Comparison of ENCODE assay signal across 21 cellular contexts in genomic region chr1:77565321-77565720, GRCh38.
A peak's percentile ranks its signal among the peaks of the same experiment; 100 is the strongest.
DNase-seq lines count a peak whose midpoint lies in the region; ATAC-seq and TF ChIP-seq lines count a peak whose summit lies in the region.
"Had no signal": no experiment of that assay in that cellular context is flagged by ENCODE, and none has a peak within 500 bp of the region (broad histone marks: within the 10 kb centered on the region; RNA-seq: fewer than 3 reads in every experiment).

No MANE protein-coding gene starts in this region.

- peaks cover 19% of the 10 kb centered on the region for H3K36me3 Mint-ChIP-seq in activated naive CD8-positive, alpha-beta T cell
- H3K36me3 Mint-ChIP-seq in activated naive CD8-positive, alpha-beta T cell treated with anti-CD3 and anti-CD28 coated beads, Interleukin-2, amount 50 U/mL, for 24 hours (ENCODE audit: low read depth), result peaks cover 42% of the 10 kb centered on the region

- H3F3A ChIP-seq in PC-3 (ENCODE audit: low read length, unreplicated experiment), result no peaks in the 10 kb centered on the region

- peak overlapping the region; percentile 36 for H3K27ac Mint-ChIP-seq in activated naive CD8-positive, alpha-beta T cell
- no peak overlapping the region for H3K27ac Mint-ChIP-seq in activated naive CD8-positive, alpha-beta T cell treated with anti-CD3 and anti-CD28 coated beads, Interleukin-2, amount 50 U/mL, for 24 hours
- H3K27ac Mint-ChIP-seq: CD14-positive monocyte, HFFc6 had no signal

- no peaks in the 10 kb centered on the region for H3K27me3 Mint-ChIP-seq in activated naive CD8-positive, alpha-beta T cell
- H3K27me3 Mint-ChIP-seq in activated naive CD8-positive, alpha-beta T cell treated with anti-CD3 and anti-CD28 coated beads, Interleukin-2, amount 50 U/mL, for 24 hours, result no peaks in the 10 kb centered on the region

- ATAC-seq in activated naive CD8-positive, alpha-beta T cell treated with anti-CD3 and anti-CD28 coated beads, Interleukin-2, amount 50 U/mL, for 24 hours, result no peak
- no peak for ATAC-seq in PC-3
- no peak for ATAC-seq in GM19463 (IDR thresholded peaks at IDR 0.05; ENCODE audit: unreplicated experiment)
- ATAC-seq: K562 had no signal

- intact Hi-C loops in PC-3 (cut with micrococcal nuclease), result no loop called here

- no peaks in the 10 kb centered on the region for H3K27me3 ChIP-seq in PC-3 (ENCODE audit: low read length)

- H3K79me2 ChIP-seq in PC-3 (ENCODE audit: low read length), result no peaks in the 10 kb centered on the region

- no peak overlapping the region for H3K27ac ChIP-seq in PC-3 (ENCODE audit: low read length)

- no peak overlapping the region for H3K4me3 Mint-ChIP-seq in activated naive CD8-positive, alpha-beta T cell
- no peak overlapping the region for H3K4me3 Mint-ChIP-seq in activated naive CD8-positive, alpha-beta T cell treated with anti-CD3 and anti-CD28 coated beads, Interleukin-2, amount 50 U/mL, for 24 hours
- H3K4me3 Mint-ChIP-seq: CD14-positive monocyte, HFFc6 had no signal

- no peak overlapping the region for H2AFZ ChIP-seq in PC-3 (ENCODE audit: low read length)

- H3K4me1 ChIP-seq in PC-3 (ENCODE audit: insufficient read depth, low read length), result no peaks in the 10 kb centered on the region

- no peaks in the 10 kb centered on the region for H3K9me2 ChIP-seq in PC-3 (replicated peaks; ENCODE audit: low read length)

- H3K4me2 ChIP-seq in PC-3 (ENCODE audit: low read length), result no peak overlapping the region

- H3K4me3 ChIP-seq in PC-3 (ENCODE audit: low read length), result no peak overlapping the region
- H3K4me3 ChIP-seq in choroid plexus epithelial cell (ENCODE audit: low read depth, low read length), result no peak overlapping the region
- H3K4me3 ChIP-seq: K562 had no signal

- BruUV-seq in PC-3 (replicated peaks; lab: Mats Ljungman, UMichigan), result TSS peak; percentile 12

- H3K4me1 Mint-ChIP-seq in activated naive CD8-positive, alpha-beta T cell (ENCODE audit: low read depth), result no peaks in the 10 kb centered on the region
- H3K4me1 Mint-ChIP-seq in activated naive CD8-positive, alpha-beta T cell treated with anti-CD3 and anti-CD28 coated beads, Interleukin-2, amount 50 U/mL, for 24 hours, result peaks cover 2% of the 10 kb centered on the region
- H3K4me1 Mint-ChIP-seq: CD14-positive monocyte had no signal

- DNase-seq in activated naive CD8-positive, alpha-beta T cell treated with anti-CD3 and anti-CD28 coated beads, Interleukin-2, amount 50 U/mL, for 24 hours, result no peak
- DNase-seq in PC-3 (no peak), choroid plexus epithelial cell (ENCODE audit: low read depth) (peak; percentile 78), renal cortical epithelial cell (ENCODE audit: low read depth) (peak; percentile 33), foreskin melanocyte (no peak)
- DNase-seq: AML-193; COR-L47; DMS 273 treated with DMSO at 0.1 percent for 48 hours; DND-41; H7; HFFc6; NCI-H1105; NCI-H2081; NCI-H510A; NCI-H748 treated with DMSO at 0.1 percent for 48 hours; NK-92 treated with Interleukin-12 subunit alpha and Interleukin-12 subunit beta, amount 100 ng/mL, for 24 hours; SHP77 had no signal

- CTCF ChIA-PET in PC-3 (lab: Charles Lee), result no interaction called here

- no peaks in the 10 kb centered on the region for H3K9me3 ChIP-seq in PC-3 (ENCODE audit: low read length)

- POLR2A ChIA-PET in PC-3 (lab: Charles Lee; ENCODE audit: unreplicated experiment), result no interaction called here

- TF ChIP-seq CTCF in PC-3 (conservative IDR thresholded peaks at IDR 0.05; ENCODE audit: low read depth, low read length) (no peak), choroid plexus epithelial cell (conservative IDR thresholded peaks at IDR 0.05; ENCODE audit: low read depth, low read length) (no peak)

- peaks cover 41% of the 10 kb centered on the region for H3K36me3 ChIP-seq in PC-3 (ENCODE audit: low read depth, low read length)

- no peaks in the 10 kb centered on the region for H3K9me3 Mint-ChIP-seq in activated naive CD8-positive, alpha-beta T cell (ENCODE audit: low read depth)
- H3K9me3 Mint-ChIP-seq in activated naive CD8-positive, alpha-beta T cell treated with anti-CD3 and anti-CD28 coated beads, Interleukin-2, amount 50 U/mL, for 24 hours, result no peaks in the 10 kb centered on the region
- H3K9me3 Mint-ChIP-seq: CD14-positive monocyte, HFFc6 had no signal

- H4K20me1 ChIP-seq in PC-3 (ENCODE audit: low read length), result no peaks in the 10 kb centered on the region

- H3K9ac ChIP-seq in PC-3 (ENCODE audit: low read length), result no peak overlapping the region

Comparison
In these comparisons a context has a peak if more than half of its experiments do, and no peak if none do; other contexts are left out.
1. DNase-seq: peak in choroid plexus epithelial cell (single experiment) and renal cortical epithelial cell (single experiment); none in activated naive CD8-positive, alpha-beta T cell treated with anti-CD3 and anti-CD28 coated beads, Interleukin-2, amount 50 U/mL, for 24 hours (single experiment), PC-3 (single experiment) and foreskin melanocyte (single experiment).